ENCODE assay signal across 23 cellular contexts in genomic region chr3:156657862-156658731, GRCh38.
"Had no signal": no experiment of that assay in that cellular context is flagged by ENCODE, and none has a peak within 500 bp of the region (broad histone marks: within the 10 kb centered on the region; RNA-seq: fewer than 3 reads in every experiment).

No MANE protein-coding gene starts in this region.

- H3K27me3 Mint-ChIP-seq: naive B cell; stimulated activated naive B cell treated with anti-CD40 and anti-IgM and Interleukin-4, amounts not matched to agents 10 μg/mL and 1 μg/mL and 100 μg/mL, for 72 hours; stimulated activated naive CD8-positive, alpha-beta T cell treated with anti-CD3 and anti-CD28 coated beads, Interleukin-15, amount 100 ng/mL, for 72 hours had no signal

- H3K9me3 Mint-ChIP-seq: endodermal cell; immature natural killer cell; naive B cell; nephron; stimulated activated naive B cell treated with anti-CD40 and anti-IgM and Interleukin-4, amounts not matched to agents 10 μg/mL and 1 μg/mL and 100 μg/mL, for 72 hours; stimulated activated naive CD8-positive, alpha-beta T cell treated with anti-CD3 and anti-CD28 coated beads, Interleukin-15, amount 100 ng/mL, for 72 hours had no signal

- H3K4me3 ChIP-seq: lung, psoas muscle, spleen, testis, tibial nerve had no signal

- ATAC-seq: foreskin keratinocyte; left ventricle myocardium superior; psoas muscle; stimulated activated naive B cell treated with anti-CD40 and anti-IgM and Interleukin-4, amounts not matched to agents 10 μg/mL and 1 μg/mL and 100 μg/mL, for 72 hours; stimulated activated naive CD8-positive, alpha-beta T cell treated with anti-CD3 and anti-CD28 coated beads, Interleukin-15, amount 100 ng/mL, for 72 hours had no signal

- FAIRE-seq: colon, endothelial cell of umbilical vein, keratinocyte had no signal

- H3K27ac ChIP-seq: foreskin keratinocyte, neutrophil, psoas muscle, spleen, testis, tibial nerve had no signal

- H3K27ac Mint-ChIP-seq: endodermal cell, immature natural killer cell had no signal

- H3K9me3 ChIP-seq: neutrophil, psoas muscle, spleen, testis, tibial nerve had no signal

- H3K36me3 Mint-ChIP-seq: immature natural killer cell; naive B cell; stimulated activated naive B cell treated with anti-CD40 and anti-IgM and Interleukin-4, amounts not matched to agents 10 μg/mL and 1 μg/mL and 100 μg/mL, for 72 hours had no signal

- DNase-seq: effector CD4-positive, alpha-beta T cell; endodermal cell; erythroblast; foreskin keratinocyte; immature natural killer cell; left ventricle myocardium superior; mesenchymal stem cell; midbrain; naive B cell; psoas muscle; spleen; stimulated activated CD4-positive, alpha-beta T cell treated with anti-CD3 and anti-CD28 coated beads, Interleukin-2, amount 100 ng/mL, for 24 hours; stimulated activated CD4-positive, alpha-beta T cell treated with anti-CD3 and anti-CD28 coated beads, Interleukin-4, amount 100 ng/mL, for 4 hours; stimulated activated naive B cell treated with anti-CD40 and anti-IgM and Interleukin-4, amounts not matched to agents 10 μg/mL and 1 μg/mL and 100 μg/mL, for 72 hours; stimulated activated naive CD8-positive, alpha-beta T cell treated with anti-CD3 and anti-CD28 coated beads, Interleukin-15, amount 100 ng/mL, for 72 hours; testis had no signal

- H3K4me3 Mint-ChIP-seq: endodermal cell; immature natural killer cell; naive B cell; nephron; stimulated activated naive B cell treated with anti-CD40 and anti-IgM and Interleukin-4, amounts not matched to agents 10 μg/mL and 1 μg/mL and 100 μg/mL, for 72 hours; stimulated activated naive CD8-positive, alpha-beta T cell treated with anti-CD3 and anti-CD28 coated beads, Interleukin-15, amount 100 ng/mL, for 72 hours had no signal

- H3K4me1 ChIP-seq: foreskin keratinocyte, psoas muscle, testis, tibial nerve had no signal

- H3K27me3 ChIP-seq: foreskin keratinocyte, neutrophil, spleen, testis, tibial nerve had no signal

- H3K36me3 ChIP-seq: neutrophil, spleen, tibial nerve had no signal
